In the genomic region with DNA sequence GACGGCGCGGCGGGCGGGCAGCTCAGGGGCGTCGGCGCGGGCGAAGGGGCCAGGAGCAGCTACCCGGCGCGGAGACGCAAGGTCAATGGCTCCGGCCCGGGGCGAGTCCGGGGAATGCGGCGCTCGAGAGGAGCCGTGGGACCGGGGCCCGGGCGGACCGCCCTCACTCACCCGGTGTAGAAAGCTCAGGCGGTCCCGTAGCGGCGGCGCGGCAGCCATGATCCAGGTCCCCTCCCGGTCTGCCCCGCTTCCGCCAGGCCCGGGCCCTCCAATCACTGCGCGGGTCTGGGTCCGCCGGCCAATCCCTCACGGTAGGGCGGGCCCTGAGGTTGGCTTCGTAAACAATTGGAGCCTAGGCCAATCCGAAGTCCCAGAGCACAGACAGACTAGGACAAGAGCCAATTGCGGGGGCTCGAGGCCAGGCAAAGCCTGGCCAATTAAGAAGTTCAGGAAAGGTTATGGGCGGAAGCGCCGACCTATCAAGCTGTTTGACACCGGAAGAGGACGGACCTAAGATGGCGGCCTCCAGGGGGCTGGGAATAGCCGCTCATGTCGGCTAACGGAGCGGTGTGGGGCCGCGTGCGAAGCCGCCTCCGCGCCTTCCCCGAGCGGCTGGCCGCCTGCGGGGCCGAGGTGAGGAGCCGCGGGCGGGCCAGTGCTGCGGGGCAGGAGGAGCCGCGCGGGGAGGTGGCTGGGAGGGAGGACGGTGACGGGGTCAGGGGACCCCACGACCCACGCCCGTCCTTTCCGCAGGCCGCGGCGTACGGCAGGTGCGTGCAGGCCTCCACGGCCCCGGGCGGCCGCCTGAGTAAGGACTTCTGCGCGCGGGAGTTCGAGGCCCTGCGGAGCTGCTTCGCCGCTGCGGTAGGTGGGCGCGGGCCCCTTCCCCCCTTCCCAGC, we compare ENCODE assay signal across 8 cellular contexts. TPM values are rescaled to one million over a fixed set of nuclear protein-coding genes. Genes with fewer than 3 reads are reported as not detected.
DNase-seq lines count a peak whose midpoint lies in the region; ATAC-seq and TF ChIP-seq lines count a peak whose summit lies in the region.

A gene with protein sequence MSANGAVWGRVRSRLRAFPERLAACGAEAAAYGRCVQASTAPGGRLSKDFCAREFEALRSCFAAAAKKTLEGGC (plus strand): TSS at position 504 of the 899 bp plus-strand sequence. CDS start 46 bp downstream, at position 550.
A gene with protein sequence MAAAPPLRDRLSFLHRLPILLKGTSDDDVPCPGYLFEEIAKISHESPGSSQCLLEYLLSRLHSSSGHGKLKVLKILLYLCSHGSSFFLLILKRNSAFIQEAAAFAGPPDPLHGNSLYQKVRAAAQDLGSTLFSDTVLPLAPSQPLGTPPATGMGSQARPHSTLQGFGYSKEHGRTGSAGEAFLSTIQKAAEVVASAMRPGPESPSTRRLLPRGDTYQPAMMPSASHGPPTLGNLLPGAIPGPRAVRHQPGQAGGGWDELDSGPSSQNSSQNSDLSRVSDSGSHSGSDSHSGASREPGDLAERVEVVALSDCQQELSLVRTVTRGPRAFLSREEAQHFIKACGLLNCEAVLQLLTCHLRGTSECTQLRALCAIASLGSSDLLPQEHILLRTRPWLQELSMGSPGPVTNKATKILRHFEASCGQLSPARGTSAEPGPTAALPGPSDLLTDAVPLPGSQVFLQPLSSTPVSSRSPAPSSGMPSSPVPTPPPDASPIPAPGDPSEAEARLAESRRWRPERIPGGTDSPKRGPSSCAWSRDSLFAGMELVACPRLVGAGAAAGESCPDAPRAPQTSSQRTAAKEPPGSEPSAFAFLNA (minus strand): TSS at position 241 of the 899 bp plus-strand sequence. CDS start 22 bp downstream, at position 219.

- CTCF ChIA-PET in BJ (lab: Yijun Ruan, JAX) = interaction anchor here (0.9 to 2.7 kb wide), 6 partner anchors 14 to 246 kb away, joined by 3 to 7 read pairs (median 4); no protein-coding TSS in a partner anchor

- H3K4me1 ChIP-seq in colonic mucosa = peaks cover 13% of the 10 kb centered on the region

- H3K4me3 Mint-ChIP-seq in activated CD4-positive, alpha-beta T cell treated with anti-CD3 and anti-CD28 coated beads, Interleukin-2, amount 10 ng/mL, durations not matched to agents 24 days and 14 days = peak within 1 kb of the TSS; percentile 95

- peak; percentile 99 for DNase-seq in BJ (ENCODE audit: low read depth)
- DNase-seq in NCI-H526 treated with DMSO at 0.1 percent for 48 hours (lab: John Stamatoyannopoulos, UW) = peak; percentile 99
- DNase-seq in activated CD4-positive, alpha-beta T cell treated with anti-CD3 and anti-CD28 coated beads, Interleukin-2, amount 10 ng/mL, durations not matched to agents 24 days and 14 days = peak; percentile 99
- peak; percentile 97 for DNase-seq in colonic mucosa
- DNase-seq in stimulated activated CD4-positive, alpha-beta T cell treated with anti-CD3 and anti-CD28 coated beads, Interleukin-1b, Interleukin-23, amount 100 ng/mL, for 4 hours (ENCODE audit: low read depth in 2 of 2) = peak; percentile 86 to 88

- TF ChIP-seq CTCF in BJ (IDR thresholded peaks at IDR 0.05; ENCODE audit: insufficient read depth, low read depth, low read length) = no peak
- TF ChIP-seq CTCF in colonic mucosa (IDR thresholded peaks at IDR 0.05) = no peak

- H3K27me3 ChIP-seq in BJ (ENCODE audit: control insufficient read depth, insufficient read depth, low read length) = no peaks in the 10 kb centered on the region
- no peaks in the 10 kb centered on the region for H3K27me3 ChIP-seq in colonic mucosa
- no peaks in the 10 kb centered on the region for H3K27me3 ChIP-seq in layer of hippocampus (ENCODE audit: control insufficient read depth, insufficient read depth, low read length)

- intact Hi-C loops in activated CD4-positive, alpha-beta T cell treated with anti-CD3 and anti-CD28 coated beads, Interleukin-2, amount 10 ng/mL, durations not matched to agents 24 days and 14 days (cut with micrococcal nuclease) = loop anchor here (1.0 kb wide), 2 partner anchors 16 to 314 kb away; no protein-coding TSS in a partner anchor
- intact Hi-C loops in colonic mucosa (cut with DNase I) = no loop called here

- H3K4me1 Mint-ChIP-seq in activated CD4-positive, alpha-beta T cell treated with anti-CD3 and anti-CD28 coated beads, Interleukin-2, amount 10 ng/mL, durations not matched to agents 24 days and 14 days = peaks cover 23% of the 10 kb centered on the region

- H3K36me3 Mint-ChIP-seq in activated CD4-positive, alpha-beta T cell treated with anti-CD3 and anti-CD28 coated beads, Interleukin-2, amount 10 ng/mL, durations not matched to agents 24 days and 14 days (ENCODE audit: low read depth) = peaks cover 28% of the 10 kb centered on the region

- H3K9me3 ChIP-seq in colonic mucosa = no peaks in the 10 kb centered on the region

- H3K27ac ChIP-seq in colonic mucosa = peak within 1 kb of the TSS; percentile 64
- peak within 1 kb of the TSS; percentile 65 for H3K27ac ChIP-seq in layer of hippocampus (ENCODE audit: low read depth, low read length)

- POLR2A ChIA-PET in BJ (lab: Charles Lee) = interaction anchor here (0.6 to 0.8 kb wide), 2 partner anchors 9 to 267 kb away, joined by 3 to 7 read pairs; no protein-coding TSS in a partner anchor

- H3K4me3 ChIP-seq in BJ (ENCODE audit: low read depth, low read length) = peak within 1 kb of the TSS; percentile 96
- peak within 1 kb of the TSS; percentile 85 for H3K4me3 ChIP-seq in colonic mucosa

- H3K36me3 ChIP-seq in BJ (ENCODE audit: control insufficient read depth, insufficient read depth, low read length) = peaks cover 14% of the 10 kb centered on the region
- no peaks in the 10 kb centered on the region for H3K36me3 ChIP-seq in colonic mucosa

- ATAC-seq in GM19324 (IDR thresholded peaks at IDR 0.05; ENCODE audit: low FRiP score, unreplicated experiment) (peak; percentile 89), HG03469 (IDR thresholded peaks at IDR 0.05; ENCODE audit: unreplicated experiment) (peak; percentile 75)

- no peaks in the 10 kb centered on the region for H3K27me3 Mint-ChIP-seq in activated CD4-positive, alpha-beta T cell treated with anti-CD3 and anti-CD28 coated beads, Interleukin-2, amount 10 ng/mL, durations not matched to agents 24 days and 14 days

- peak within 1 kb of the TSS; percentile 97 for H3K27ac Mint-ChIP-seq in activated CD4-positive, alpha-beta T cell treated with anti-CD3 and anti-CD28 coated beads, Interleukin-2, amount 10 ng/mL, durations not matched to agents 24 days and 14 days

- H3K9ac ChIP-seq in colonic mucosa (ENCODE audit: low read depth in 2 of 2, low read length in 2 of 2) = peak within 1 kb of the TSS; percentile 81 to 89

- H3K9me3 Mint-ChIP-seq in activated CD4-positive, alpha-beta T cell treated with anti-CD3 and anti-CD28 coated beads, Interleukin-2, amount 10 ng/mL, durations not matched to agents 24 days and 14 days = no peaks in the 10 kb centered on the region

RNA-seq across cellular contexts. Expression of the first gene that starts in this region (rescaled TPM):
- polyA plus RNA-seq in BJ (2011; rRNA removed) = 70.8 and 130 TPM in 2 replicates
- 12.1 and 14.0 TPM in 2 replicates for polyA minus RNA-seq in BJ (2011; rRNA and poly(A)+ RNA removed)
- 73.6 and 77.1 TPM in 2 replicates for total RNA-seq in activated CD4-positive, alpha-beta T cell treated with anti-CD3 and anti-CD28 coated beads, Interleukin-2, amount 10 ng/mL, durations not matched to agents 24 days and 14 days
- total RNA-seq in colonic mucosa = 10 to 100 TPM; 22.4 to 58.2 TPM

RNA-seq across cellular contexts. Expression of the second gene that starts in this region (rescaled TPM):
- polyA plus RNA-seq in BJ (2011; rRNA removed) = 7.5 and 19.4 TPM in 2 replicates
- polyA minus RNA-seq in BJ (2011; rRNA and poly(A)+ RNA removed) = 4.6 and 8.3 TPM in 2 replicates
- 36.4 and 40.0 TPM in 2 replicates for total RNA-seq in activated CD4-positive, alpha-beta T cell treated with anti-CD3 and anti-CD28 coated beads, Interleukin-2, amount 10 ng/mL, durations not matched to agents 24 days and 14 days
- total RNA-seq in colonic mucosa = 10 to 100 TPM; 29.3 to 46.7 TPM

Comparison
In these comparisons a context has a peak if more than half of its experiments do, and no peak if none do; other contexts are left out.
1. Peak in every context shown above with its lines: DNase-seq, ATAC-seq, H3K4me3 ChIP-seq and H3K27ac ChIP-seq.